In the genomic region with DNA sequence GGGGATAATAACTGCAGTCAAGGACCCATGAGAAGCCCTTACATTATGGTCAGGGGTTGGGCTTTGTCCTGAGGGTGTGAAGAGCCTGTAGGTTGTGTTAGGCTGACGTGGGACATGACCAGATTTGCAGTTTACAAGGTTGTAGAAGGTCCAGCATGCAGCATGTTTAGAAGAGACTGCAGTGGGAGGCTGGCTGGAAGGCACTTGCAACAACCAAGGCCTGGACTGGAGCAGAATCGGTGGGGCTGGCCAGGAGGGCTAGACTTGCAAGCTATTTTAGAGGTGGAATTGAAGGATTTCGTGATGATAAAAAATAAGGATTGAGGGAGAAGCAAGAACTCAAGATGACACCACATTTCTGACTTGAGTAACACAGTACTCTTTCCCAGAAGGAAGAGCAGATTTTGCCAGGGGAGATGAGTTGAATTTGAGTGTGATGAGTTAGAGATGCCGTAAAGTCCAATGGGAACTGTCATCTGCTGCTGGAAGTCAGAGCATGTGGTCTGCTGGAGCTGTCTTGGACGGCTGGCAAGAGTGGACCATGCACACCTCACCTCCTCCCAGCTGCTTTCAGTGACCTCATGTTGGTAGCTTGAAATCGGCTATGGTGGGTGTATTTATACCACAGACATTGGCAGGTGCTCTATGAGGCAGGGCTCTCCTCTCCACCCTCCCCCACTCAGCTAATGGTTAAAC, we compare ENCODE assay signal across 23 cellular contexts.
DNase-seq lines count a peak whose midpoint lies in the region; ATAC-seq and TF ChIP-seq lines count a peak whose summit lies in the region.
"Had no signal": no experiment of that assay in that cellular context is flagged by ENCODE, and none has a peak within 500 bp of the region (broad histone marks: within the 10 kb centered on the region; RNA-seq: fewer than 3 reads in every experiment).

No MANE protein-coding gene starts in this region.

- CTCF ChIA-PET in PC-9 (lab: Charles Lee), result interaction anchor here (1.0 to 1.2 kb wide), 2 partner anchors 47 to 75 kb away, joined by 3 to 5 read pairs; no protein-coding TSS in a partner anchor

- no peak overlapping the region for H2AFZ ChIP-seq in PC-9

- TF ChIP-seq CTCF in body of pancreas (IDR thresholded peaks at IDR 0.05) (no peak), suprapubic skin (IDR thresholded peaks at IDR 0.05) (no peak), lower lobe of right lung (IDR thresholded peaks at IDR 0.05) (no peak), PC-9 (conservative IDR thresholded peaks at IDR 0.05) (no peak)

- intact Hi-C loops in body of pancreas (cut with DNase I) (no loop called here), left colon (cut with DNase I, micrococcal nuclease) (no loop called here), lower lobe of right lung (cut with DNase I) (no loop called here), PC-9 (cut with micrococcal nuclease; ENCODE audit: unreplicated experiment) (loop anchor here (1.0 kb wide), 1 partner anchor 30 kb away; no protein-coding TSS in a partner anchor)

- DNase-seq in GM04503 (ENCODE audit: low read depth) (peak; percentile 61), body of pancreas (no peak), left colon (no peak), suprapubic skin (ENCODE audit: low spot score in 2 of 2) (no peak), lower lobe of right lung (no peak), PC-9 (no peak)
- DNase-seq: activated CD4-positive, alpha-beta memory T cell treated with anti-CD3 and anti-CD28 coated beads, Interleukin-2, amount 10 ng/mL, durations not matched to agents 7 days and 5 days; activated CD8-positive, alpha-beta memory T cell treated with anti-CD3 and anti-CD28 coated beads, Interleukin-2, amount 50 U/mL, for 4 hours; adrenal gland; BE2C; CD8-positive, alpha-beta T cell; GOT3; left cardiac atrium; naive thymus-derived CD4-positive, alpha-beta T cell; NCI-H2081; NCI-H2227 treated with DMSO at 0.1 percent for 48 hours; NCI-H526 treated with DMSO at 0.1 percent for 48 hours; NK-92 treated with Interleukin-12 subunit alpha and Interleukin-12 subunit beta, amount 100 ng/mL, for 24 hours; nucleus accumbens; stimulated activated CD4-positive, alpha-beta T cell treated with anti-CD3 and anti-CD28 coated beads, Interleukin-15, amount 100 ng/mL, for 24 hours had no signal

- POLR2A ChIA-PET in PC-9 (lab: Charles Lee; ENCODE audit: unreplicated experiment), result interaction anchor here (0.7 kb wide), 1 partner anchor 27 kb away, joined by 6 read pairs; no protein-coding TSS in a partner anchor

- H3K36me3 ChIP-seq in body of pancreas (replicated peaks in 1 of 2; ENCODE audit: insufficient read depth in 1 of 2, low read depth in 2 of 2) (no peaks in the 10 kb centered on the region), suprapubic skin (no peaks in the 10 kb centered on the region), lower lobe of right lung (no peaks in the 10 kb centered on the region), PC-9 (ENCODE audit: low read depth) (no peaks in the 10 kb centered on the region)
- H3K36me3 ChIP-seq: adrenal gland, BE2C had no signal

- no peaks in the 10 kb centered on the region for H4K20me1 ChIP-seq in PC-9 (ENCODE audit: insufficient read depth)

- TF ChIP-seq POLR2A in body of pancreas (IDR thresholded peaks at IDR 0.05) (no peak), suprapubic skin (IDR thresholded peaks at IDR 0.05) (no peak)

- H3K4me1 ChIP-seq in body of pancreas (no peaks in the 10 kb centered on the region), suprapubic skin (no peaks in the 10 kb centered on the region), lower lobe of right lung (no peaks in the 10 kb centered on the region), PC-9 (replicated peaks; ENCODE audit: insufficient read depth) (no peaks in the 10 kb centered on the region)
- H3K4me1 ChIP-seq: adrenal gland had no signal

- H3K4me2 ChIP-seq in PC-9, result no peak overlapping the region

- H3K27me3 ChIP-seq in body of pancreas (no peaks in the 10 kb centered on the region), suprapubic skin (no peaks in the 10 kb centered on the region), lower lobe of right lung (ENCODE audit: low read depth) (peaks cover 21% of the 10 kb centered on the region), PC-9 (ENCODE audit: insufficient read depth, low read depth) (no peaks in the 10 kb centered on the region)
- H3K27me3 ChIP-seq: BE2C had no signal

- no TSS peak for BruUV-seq in PC-9 (replicated peaks; lab: Mats Ljungman, UMichigan)

- H3K9me3 ChIP-seq in body of pancreas (no peaks in the 10 kb centered on the region), suprapubic skin (no peaks in the 10 kb centered on the region), lower lobe of right lung (no peaks in the 10 kb centered on the region), PC-9 (ENCODE audit: insufficient read depth, low read depth) (no peaks in the 10 kb centered on the region)
- H3K9me3 ChIP-seq: adrenal gland, BE2C had no signal

- 80% methylated on average over 6 of the region's 6 CpGs for WGBS in body of pancreas, 2 donors
- WGBS in suprapubic skin, result 75% methylated on average over 6 of the region's 6 CpGs

- TF ChIP-seq EP300 in suprapubic skin (IDR thresholded peaks at IDR 0.05), result no peak

- ATAC-seq in body of pancreas (peak; percentile 12), left colon (peak; percentile 33), GM19463 (IDR thresholded peaks at IDR 0.05; ENCODE audit: unreplicated experiment) (no peak), lower lobe of right lung (no peak)
- ATAC-seq: CD8-positive, alpha-beta T cell; left cardiac atrium; naive thymus-derived CD4-positive, alpha-beta T cell; Right ventricle myocardium inferior; stimulated activated effector memory CD8-positive, alpha-beta T cell treated with anti-CD3 and anti-CD28 coated beads, Interleukin-12 subunit alpha, Interleukin-12 subunit beta, amount 100 ng/mL, for 72 hours had no signal

- H3K27ac ChIP-seq in body of pancreas (no peak overlapping the region), suprapubic skin (peak overlapping the region; percentile 62), lower lobe of right lung (no peak overlapping the region), PC-9 (no peak overlapping the region)
- H3K27ac ChIP-seq: adrenal gland had no signal

- no peaks in the 10 kb centered on the region for H3F3A ChIP-seq in PC-9 (ENCODE audit: insufficient read depth, low read depth)

- H3K9me2 ChIP-seq in PC-9 (ENCODE audit: insufficient read depth), result no peaks in the 10 kb centered on the region

- H3K4me3 ChIP-seq in body of pancreas (no peak overlapping the region), suprapubic skin (no peak overlapping the region), lower lobe of right lung (no peak overlapping the region), PC-9 (no peak overlapping the region)
- H3K4me3 ChIP-seq: adrenal gland had no signal

- no peaks in the 10 kb centered on the region for H3K79me2 ChIP-seq in PC-9 (ENCODE audit: low read depth)

Comparison
In these comparisons a context has a peak if more than half of its experiments do, and no peak if none do; other contexts are left out.
1. ATAC-seq: peak in body of pancreas (single experiment) and left colon (single experiment); none in GM19463 (single experiment) and lower lobe of right lung (0 of 2).